ENCODE assay signal across 16 cellular contexts in genomic region chr19:34837262-34837661, GRCh38.
DNase-seq lines count a peak whose midpoint lies in the region; ATAC-seq and TF ChIP-seq lines count a peak whose summit lies in the region.
"Had no signal": no experiment of that assay in that cellular context is flagged by ENCODE, and none has a peak within 500 bp of the region (broad histone marks: within the 10 kb centered on the region; RNA-seq: fewer than 3 reads in every experiment).

No MANE protein-coding gene starts in this region.

- H3K9me3 ChIP-seq in right cardiac atrium (ENCODE audit: control insufficient read depth, low read length): no peaks in the 10 kb centered on the region
- H3K9me3 ChIP-seq in transverse colon: no peaks in the 10 kb centered on the region
- H3K9me3 ChIP-seq: ascending aorta had no signal

- no peaks in the 10 kb centered on the region for H3K9me3 Mint-ChIP-seq in activated T-helper 1 cell treated with anti-CD3 and anti-CD28 coated beads, Interleukin-12 subunit alpha, Interleukin-12 subunit beta, Interleukin-2, Interleukin-4 antibody, amounts not matched to agents 30 ng/mL and 10 ng/mL and 1 ng/mL, durations not matched to agents 14 hours and 24 hours and 36 hours
- H3K9me3 Mint-ChIP-seq: activated T-cell treated with anti-CD3 and anti-CD28 coated beads, Interleukin-2, amount 50 U/mL, for 4 hours; CD8-positive, alpha-beta memory T cell; neural crest cell had no signal

- peaks cover 6% of the 10 kb centered on the region for H3K4me1 Mint-ChIP-seq in activated T-helper 1 cell treated with anti-CD3 and anti-CD28 coated beads, Interleukin-12 subunit alpha, Interleukin-12 subunit beta, Interleukin-2, Interleukin-4 antibody, amounts not matched to agents 30 ng/mL and 10 ng/mL and 1 ng/mL, durations not matched to agents 14 hours and 24 hours and 36 hours (ENCODE audit: low read depth)

- intact Hi-C loops in right cardiac atrium (cut with DNase I) (no loop called here), transverse colon (cut with DNase I; ENCODE audit: low total_unique reads) (no loop called here)
- intact Hi-C loops in activated T-helper 1 cell treated with anti-CD3 and anti-CD28 coated beads, Interleukin-12 subunit alpha, Interleukin-12 subunit beta, Interleukin-2, Interleukin-4 antibody, amounts not matched to agents 30 ng/mL and 10 ng/mL and 1 ng/mL, durations not matched to agents 14 hours and 24 hours and 36 hours (cut with micrococcal nuclease): no loop called here

- in situ Hi-C loops in transverse colon (cut with MboI; ENCODE audit: low pct_ligation_motif_present in 1 of 4, low pct_unique_long_range_greater_than_20kb in 1 of 4, low sequenced_read_pairs in 3 of 4): no loop called here

- H3K27me3 Mint-ChIP-seq in activated T-helper 1 cell treated with anti-CD3 and anti-CD28 coated beads, Interleukin-12 subunit alpha, Interleukin-12 subunit beta, Interleukin-2, Interleukin-4 antibody, amounts not matched to agents 30 ng/mL and 10 ng/mL and 1 ng/mL, durations not matched to agents 14 hours and 24 hours and 36 hours (ENCODE audit: insufficient read depth): peaks cover 4% of the 10 kb centered on the region
- H3K27me3 Mint-ChIP-seq: activated CD4-positive, alpha-beta T cell treated with anti-CD3 and anti-CD28 coated beads for 36 hours had no signal

- H3K4me3 ChIP-seq in right cardiac atrium (ENCODE audit: low read length) (no peak overlapping the region), transverse colon (no peak overlapping the region)
- H3K4me3 ChIP-seq: ascending aorta, skin epidermis had no signal

- H3K27me3 ChIP-seq in right cardiac atrium (ENCODE audit: control insufficient read depth, insufficient read depth) (no peaks in the 10 kb centered on the region), transverse colon (no peaks in the 10 kb centered on the region)
- H3K27me3 ChIP-seq: ascending aorta had no signal

- no peak overlapping the region for H3K27ac Mint-ChIP-seq in activated T-helper 1 cell treated with anti-CD3 and anti-CD28 coated beads, Interleukin-12 subunit alpha, Interleukin-12 subunit beta, Interleukin-2, Interleukin-4 antibody, amounts not matched to agents 30 ng/mL and 10 ng/mL and 1 ng/mL, durations not matched to agents 14 hours and 24 hours and 36 hours
- H3K27ac Mint-ChIP-seq: activated CD4-positive, alpha-beta T cell treated with anti-CD3 and anti-CD28 coated beads for 36 hours; CD8-positive, alpha-beta memory T cell had no signal

- WGBS in right cardiac atrium: 9% methylated on average over 1 of the region's 1 CpG
- WGBS in transverse colon (ENCODE audit: low coverage in 1 of 2), 2 donors: 7% methylated on average over 1 of the region's 1 CpG; no CpG with 5 or more reads in 1 of the 2 donors

- H3K4me1 ChIP-seq in right cardiac atrium (ENCODE audit: control insufficient read depth, insufficient read depth, low read length): peaks cover 4% of the 10 kb centered on the region
- H3K4me1 ChIP-seq in transverse colon: peaks cover 0 to 21% (median 9%) of the 10 kb centered on the region in 4 donors
- H3K4me1 ChIP-seq: ascending aorta had no signal

- peak; percentile 85 to 87 for ATAC-seq in right cardiac atrium
- no peak for ATAC-seq in HG03025 (IDR thresholded peaks at IDR 0.05; ENCODE audit: low FRiP score, unreplicated experiment)
- ATAC-seq: activated CD4-positive, alpha-beta T cell treated with anti-CD3 and anti-CD28 coated beads for 36 hours; activated T-cell treated with anti-CD3 and anti-CD28 coated beads, Interleukin-2, amount 50 U/mL, for 4 hours had no signal

- H3K27ac ChIP-seq in right cardiac atrium (ENCODE audit: low read length): no peak overlapping the region
- H3K27ac ChIP-seq in transverse colon: peak overlapping the region in 1 of 4 donors; percentile 38
- H3K27ac ChIP-seq: ascending aorta had no signal

- no peak for TF ChIP-seq EP300 in transverse colon (IDR thresholded peaks at IDR 0.05; ENCODE audit: low read depth)

- H3K36me3 Mint-ChIP-seq in activated T-helper 1 cell treated with anti-CD3 and anti-CD28 coated beads, Interleukin-12 subunit alpha, Interleukin-12 subunit beta, Interleukin-2, Interleukin-4 antibody, amounts not matched to agents 30 ng/mL and 10 ng/mL and 1 ng/mL, durations not matched to agents 14 hours and 24 hours and 36 hours (ENCODE audit: low read depth): no peaks in the 10 kb centered on the region
- H3K36me3 Mint-ChIP-seq: CD8-positive, alpha-beta memory T cell had no signal

- DNase-seq in DMS153 (lab: John Stamatoyannopoulos, UW): peak; percentile 17
- no peak for DNase-seq in DMS153 treated with DMSO at 0.1 percent for 48 hours (lab: John Stamatoyannopoulos, UW; ENCODE audit: unreplicated experiment)
- peak; percentile 21 for DNase-seq in amniotic epithelial cell (ENCODE audit: low read depth)
- DNase-seq in right cardiac atrium: peak; percentile 52 to 87 (median 87)
- DNase-seq in transverse colon: peak; percentile 20
- DNase-seq in activated T-helper 1 cell treated with anti-CD3 and anti-CD28 coated beads, Interleukin-12 subunit alpha, Interleukin-12 subunit beta, Interleukin-2, Interleukin-4 antibody, amounts not matched to agents 30 ng/mL and 10 ng/mL and 1 ng/mL, durations not matched to agents 14 hours and 24 hours and 36 hours (ENCODE audit: low spot score): no peak
- no peak for DNase-seq in amygdala (lab: John Stamatoyannopoulos, UW)
- DNase-seq: activated CD4-positive, alpha-beta T cell treated with anti-CD3 and anti-CD28 coated beads for 36 hours; activated T-cell treated with anti-CD3 and anti-CD28 coated beads, Interleukin-2, amount 50 U/mL, for 4 hours; CD8-positive, alpha-beta memory T cell; foreskin melanocyte; MM.1S had no signal

- no peak for TF ChIP-seq CTCF in transverse colon (IDR thresholded peaks at IDR 0.05)

- no peaks in the 10 kb centered on the region for H3K36me3 ChIP-seq in transverse colon
- H3K36me3 ChIP-seq: ascending aorta had no signal

- H3K4me3 Mint-ChIP-seq in activated T-helper 1 cell treated with anti-CD3 and anti-CD28 coated beads, Interleukin-12 subunit alpha, Interleukin-12 subunit beta, Interleukin-2, Interleukin-4 antibody, amounts not matched to agents 30 ng/mL and 10 ng/mL and 1 ng/mL, durations not matched to agents 14 hours and 24 hours and 36 hours: no peak overlapping the region
- H3K4me3 Mint-ChIP-seq: activated CD4-positive, alpha-beta T cell treated with anti-CD3 and anti-CD28 coated beads for 36 hours; activated T-cell treated with anti-CD3 and anti-CD28 coated beads, Interleukin-2, amount 50 U/mL, for 4 hours; CD8-positive, alpha-beta memory T cell; neural crest cell had no signal

- no peak for TF ChIP-seq POLR2A in transverse colon (IDR thresholded peaks at IDR 0.05)

Comparison
In these comparisons a context has a peak if more than half of its experiments do, and no peak if none do; other contexts are left out.
1. DNase-seq: peak in DMS153 (single experiment), amniotic epithelial cell (single experiment), right cardiac atrium (3 of 3) and transverse colon (single experiment); none in DMS153 treated with DMSO at 0.1 percent for 48 hours (single experiment), activated T-helper 1 cell treated with anti-CD3 and anti-CD28 coated beads, Interleukin-12 subunit alpha, Interleukin-12 subunit beta, Interleukin-2, Interleukin-4 antibody, amounts not matched to agents 30 ng/mL and 10 ng/mL and 1 ng/mL, durations not matched to agents 14 hours and 24 hours and 36 hours (single experiment) and amygdala (0 of 56).